Comparison of ENCODE assay signal across 24 cellular contexts in genomic region chr13:113750554-113751399, GRCh38. TPM values are rescaled to one million over a fixed set of nuclear protein-coding genes. Genes with fewer than 3 reads are reported as not detected.
"Had no signal": no experiment of that assay in that cellular context is flagged by ENCODE, and none has a peak within 500 bp of the region (broad histone marks: within the 10 kb centered on the region; RNA-seq: fewer than 3 reads in every experiment).

No MANE protein-coding gene starts in this region.

- H3K4me1 ChIP-seq: esophagus muscularis mucosa, sigmoid colon, stomach, suprapubic skin, tibial nerve had no signal

- H3K27ac ChIP-seq: brain microvascular endothelial cell, esophagus muscularis mucosa, sigmoid colon, stomach, suprapubic skin, tibial nerve, WERI-Rb-1 had no signal

- H3K27me3 ChIP-seq: brain microvascular endothelial cell, esophagus muscularis mucosa, suprapubic skin, tibial nerve had no signal

- H3K36me3 ChIP-seq: brain microvascular endothelial cell, esophagus muscularis mucosa, sigmoid colon, stomach, suprapubic skin, tibial nerve, WERI-Rb-1 had no signal

- ATAC-seq: activated T-cell treated with anti-CD3 and anti-CD28 coated beads, Interleukin-2, amount 50 U/mL, for 4 hours; SK-N-SH treated with all-trans-retinoic acid at 6 μM for 48 hours; stimulated activated memory B cell treated with anti-CD40 and anti-IgM and Interleukin-4, amounts not matched to agents 10 μg/mL and 1 μg/mL and 100 μg/mL, for 72 hours; T-cell had no signal

- DNase-seq: activated CD4-positive, alpha-beta T cell treated with anti-CD3 and anti-CD28 coated beads, Interleukin-2, amount 50 U/mL, for 48 hours; activated CD8-positive, alpha-beta memory T cell treated with anti-CD3 and anti-CD28 coated beads, Interleukin-2, amount 50 U/mL, for 48 hours; activated naive CD4-positive, alpha-beta T cell; activated T-cell treated with anti-CD3 and anti-CD28 coated beads, Interleukin-2, amount 50 U/mL, for 4 hours; brain microvascular endothelial cell; central memory CD4-positive, alpha-beta T cell; effector memory CD4-positive, alpha-beta T cell; glutamatergic neuron; occipital lobe; retina; sigmoid colon; stimulated activated CD4-positive, alpha-beta T cell treated with anti-CD3 and anti-CD28 coated beads, Interleukin-15, amount 100 ng/mL, for 24 hours; stomach; T-cell; WERI-Rb-1 had no signal

- FAIRE-seq: colon, frontal cortex, TTC549 had no signal

- H3K9me3 ChIP-seq: esophagus muscularis mucosa, sigmoid colon, stomach, suprapubic skin, tibial nerve had no signal

- H3K4me2 ChIP-seq: smooth muscle cell had no signal

- H3K4me3 ChIP-seq: esophagus muscularis mucosa, sigmoid colon, smooth muscle cell, stomach, suprapubic skin, tibial nerve had no signal

RNA-seq across cellular contexts. Expression of gene TMEM255B, which starts 8.2 kb away (rescaled TPM):
- total RNA-seq: frontal cortex had no signal
